8 cellular contexts compared by ENCODE assay signal in the genomic region with DNA sequence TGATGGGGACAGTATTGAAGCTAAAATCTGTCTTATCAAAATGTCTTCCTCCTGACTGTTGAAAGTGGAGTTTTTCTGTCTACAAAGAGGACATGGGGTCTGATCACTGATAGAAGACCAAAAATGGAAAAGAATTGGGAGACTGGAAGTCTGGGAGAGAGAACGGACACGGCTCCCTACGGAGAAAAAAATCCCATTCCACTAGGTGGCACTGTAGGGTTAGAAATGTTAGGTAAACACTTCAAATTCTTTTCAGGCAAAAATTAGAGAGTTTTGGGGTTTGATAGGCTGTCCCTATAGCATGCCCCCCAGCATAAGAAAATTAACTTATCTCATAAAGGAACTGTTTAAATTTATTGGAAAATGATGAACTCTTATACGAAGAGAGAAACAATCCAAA.
DNase-seq lines count a peak whose midpoint lies in the region; ATAC-seq and TF ChIP-seq lines count a peak whose summit lies in the region.

No MANE protein-coding gene starts in this region.

- H3K4me3 ChIP-seq in astrocyte of the cerebellum (ENCODE audit: low read depth, low read length), result no peak overlapping the region

- intact Hi-C loops in left colon (cut with DNase I, micrococcal nuclease), result no loop called here

- in situ Hi-C loops in KBM-7 (cut with MboI; ENCODE audit: low pct_unique_long_range_greater_than_20kb, low sequenced_read_pairs) (no loop called here), astrocyte of the cerebellum (cut with HindIII; ENCODE audit: low sequenced_read_pairs) (no loop called here)

- ATAC-seq in HG02981 (IDR thresholded peaks at IDR 0.05; ENCODE audit: unreplicated experiment) (no peak), GM18861 (IDR thresholded peaks at IDR 0.05; ENCODE audit: unreplicated experiment) (no peak), left colon (no peak)

- DNase-seq in DMS53 (lab: John Stamatoyannopoulos, UW) (peak; percentile 63), KBM-7 (peak; percentile 38), astrocyte of the cerebellum (ENCODE audit: low read depth) (peak; percentile 0), medulla oblongata (ENCODE audit: extremely low spot score) (peak; percentile 25), cerebellum (ENCODE audit: low spot score) (no peak), left colon (no peak)

- peak; percentile 21 for TF ChIP-seq CTCF in astrocyte of the cerebellum (IDR thresholded peaks at IDR 0.05; ENCODE audit: low read depth, low read length, missing control alignments)

Comparison
In these comparisons a context has a peak if more than half of its experiments do, and no peak if none do; other contexts are left out.
1. DNase-seq: peak in DMS53 (single experiment), KBM-7 (single experiment), astrocyte of the cerebellum (single experiment) and medulla oblongata (single experiment); none in cerebellum (single experiment) and left colon (0 of 2).